20 cellular contexts compared by ENCODE assay signal in the genomic region with DNA sequence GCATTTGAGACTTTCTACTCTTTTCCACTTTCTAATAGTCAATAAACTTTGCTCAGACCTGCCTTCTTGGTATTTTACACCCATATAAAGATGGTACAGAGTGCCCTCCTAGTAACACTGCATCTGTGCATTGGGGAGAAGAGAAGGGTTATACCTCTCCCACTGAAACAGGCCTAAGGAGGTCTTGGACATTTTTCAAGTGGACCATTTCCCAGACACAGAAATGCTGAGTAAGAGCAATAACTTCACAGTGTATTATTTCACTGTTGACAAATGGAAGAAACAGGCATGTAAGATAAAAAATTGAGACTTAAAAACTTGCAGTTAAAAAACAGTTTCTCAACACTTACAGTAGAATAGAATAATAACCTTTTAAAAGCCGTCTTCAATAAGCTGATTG.
DNase-seq lines count a peak whose midpoint lies in the region; ATAC-seq and TF ChIP-seq lines count a peak whose summit lies in the region.
"Had no signal": no experiment of that assay in that cellular context is flagged by ENCODE, and none has a peak within 500 bp of the region (broad histone marks: within the 10 kb centered on the region; RNA-seq: fewer than 3 reads in every experiment).

No MANE protein-coding gene starts in this region.

- WGBS in neuronal stem cell (ENCODE audit: extremely low coverage in 2 of 2, insufficient read length in 2 of 2, insufficient replicate concordance in 1 of 2), 2 donors: no CpG with 5 or more reads among the region's 1 CpG

- H3K4me1 ChIP-seq in fibroblast of lung (ENCODE audit: control insufficient read depth, extremely low read depth, insufficient read depth, low read length): no peaks in the 10 kb centered on the region
- H3K4me1 ChIP-seq in uterus: no peaks in the 10 kb centered on the region
- no peaks in the 10 kb centered on the region for H3K4me1 ChIP-seq in neuronal stem cell (ENCODE audit: control insufficient read depth in 2 of 2, insufficient read depth in 1 of 2, low read depth in 1 of 2, low read length in 2 of 2)

- H3K4me3 Mint-ChIP-seq in nephron (no peak overlapping the region), osteocyte (ENCODE audit: unreplicated experiment) (no peak overlapping the region)
- H3K4me3 Mint-ChIP-seq: CD4-positive, CD25-positive, alpha-beta regulatory T cell; CD8-positive, alpha-beta memory T cell; GM23338 had no signal

- H3K36me3 Mint-ChIP-seq in nephron (ENCODE audit: low read depth) (no peaks in the 10 kb centered on the region), osteocyte (ENCODE audit: unreplicated experiment) (no peaks in the 10 kb centered on the region)
- H3K36me3 Mint-ChIP-seq: CD4-positive, CD25-positive, alpha-beta regulatory T cell; CD8-positive, alpha-beta memory T cell had no signal

- H3K27me3 ChIP-seq in fibroblast of lung (ENCODE audit: control insufficient read depth, insufficient read depth, low read length) (no peaks in the 10 kb centered on the region), uterus (no peaks in the 10 kb centered on the region), neuronal stem cell (ENCODE audit: control insufficient read depth in 3 of 3, insufficient read depth in 3 of 3, low read depth in 1 of 3, low read length in 3 of 3) (no peaks in the 10 kb centered on the region)
- H3K27me3 ChIP-seq: BE2C had no signal

- H3K79me1 ChIP-seq in neuronal stem cell (ENCODE audit: low read depth, low read length): no peaks in the 10 kb centered on the region

- no peaks in the 10 kb centered on the region for H3K9me3 ChIP-seq in fibroblast of lung (ENCODE audit: control insufficient read depth, insufficient read depth, low read depth, low read length)
- no peaks in the 10 kb centered on the region for H3K9me3 ChIP-seq in uterus
- H3K9me3 ChIP-seq in neuronal stem cell (replicated peaks in 1 of 2; ENCODE audit: control insufficient read depth in 2 of 2, insufficient read depth in 1 of 2, low read depth in 1 of 2, low read length in 2 of 2): no peaks in the 10 kb centered on the region
- H3K9me3 ChIP-seq: BE2C had no signal

- H3K9me3 Mint-ChIP-seq in nephron (no peaks in the 10 kb centered on the region), osteocyte (ENCODE audit: unreplicated experiment) (no peaks in the 10 kb centered on the region)
- H3K9me3 Mint-ChIP-seq: GM23338 had no signal

- no peak for ATAC-seq in GM18858 (IDR thresholded peaks at IDR 0.05; ENCODE audit: unreplicated experiment)
- ATAC-seq: GM23338 had no signal

- DNase-seq in NCI-H446 treated with DMSO at 0.1 percent for 48 hours (lab: John Stamatoyannopoulos, UW) (peak; percentile 39), astrocyte of the spinal cord (ENCODE audit: low read depth, low spot score) (peak; percentile 8), fibroblast of lung (ENCODE audit: low read depth in 2 of 2) (peak; percentile 39 to 79), osteocyte (ENCODE audit: extremely low spot score, unreplicated experiment) (no peak), uterus (no peak), neuronal stem cell (ENCODE audit: low spot score) (no peak)
- DNase-seq: ACHN; BE2C; C1 segment of cervical spinal cord; CD4-positive, CD25-positive, alpha-beta regulatory T cell; CD8-positive, alpha-beta memory T cell; COR-L47; DMS 273 treated with DMSO at 0.1 percent for 48 hours; DMS53; DND-41; EL; HCEC 1CT had no signal

- H2BK15ac ChIP-seq in neuronal stem cell (ENCODE audit: low read length): no peak overlapping the region

- H3K27ac Mint-ChIP-seq in nephron (peak overlapping the region in 2 of 3 experiments; percentile 13 to 63), osteocyte (ENCODE audit: unreplicated experiment) (no peak overlapping the region)
- H3K27ac Mint-ChIP-seq: CD4-positive, CD25-positive, alpha-beta regulatory T cell; CD8-positive, alpha-beta memory T cell; GM23338 had no signal

- H3K9ac ChIP-seq in fibroblast of lung (ENCODE audit: insufficient read depth, low read length) (no peak overlapping the region), neuronal stem cell (ENCODE audit: low read depth, low read length, poor library complexity) (no peak overlapping the region)

- no peak overlapping the region for H2BK120ac ChIP-seq in neuronal stem cell (ENCODE audit: low read depth, low read length)

- intact Hi-C loops in uterus (cut with DNase I; ENCODE audit: low total_unique reads): no loop called here

- no peak overlapping the region for H4K91ac ChIP-seq in neuronal stem cell (ENCODE audit: low read depth, low read length, poor library complexity)

- H3K23ac ChIP-seq in neuronal stem cell (ENCODE audit: low read depth, low read length, poor library complexity): no peak overlapping the region

- in situ Hi-C loops in astrocyte of the spinal cord (cut with HindIII; ENCODE audit: low sequenced_read_pairs): no loop called here

- H2AFZ ChIP-seq in fibroblast of lung (ENCODE audit: low read length): no peak overlapping the region
- no peak overlapping the region for H2AFZ ChIP-seq in neuronal stem cell (ENCODE audit: low read length)
- H2AFZ ChIP-seq: GM23338 had no signal

- H3K4me3 ChIP-seq in astrocyte of the spinal cord (ENCODE audit: low read depth, low read length) (no peak overlapping the region), fibroblast of lung (replicated peaks in 1 of 4; ENCODE audit: control extremely low read depth in 1 of 4, insufficient read depth in 1 of 4, low read depth in 3 of 4, low read length in 4 of 4) (no peak overlapping the region), uterus (no peak overlapping the region), neuronal stem cell (ENCODE audit: low read length in 2 of 2) (no peak overlapping the region)
- H3K4me3 ChIP-seq: GM23338 had no signal

- no peaks in the 10 kb centered on the region for H4K20me1 ChIP-seq in fibroblast of lung (ENCODE audit: control insufficient read depth, extremely low read depth, insufficient read depth, low read length)

- H3K27ac ChIP-seq in fibroblast of lung (ENCODE audit: insufficient read depth, low read length) (no peak overlapping the region), uterus (no peak overlapping the region), neuronal stem cell (replicated peaks; ENCODE audit: low read length) (no peak overlapping the region)

- no peak overlapping the region for H2BK12ac ChIP-seq in neuronal stem cell (ENCODE audit: low read length)

- H2AK5ac ChIP-seq in neuronal stem cell (ENCODE audit: low read depth, low read length): no peak overlapping the region

- no peak overlapping the region for H3K14ac ChIP-seq in neuronal stem cell (ENCODE audit: low read length)

- H3K27me3 Mint-ChIP-seq in nephron (ENCODE audit: low read depth) (peaks cover 4% of the 10 kb centered on the region), osteocyte (ENCODE audit: unreplicated experiment) (peaks cover 2% of the 10 kb centered on the region)
- H3K27me3 Mint-ChIP-seq: CD4-positive, CD25-positive, alpha-beta regulatory T cell; CD8-positive, alpha-beta memory T cell had no signal

- no peak overlapping the region for H2BK5ac ChIP-seq in neuronal stem cell (ENCODE audit: low read length)

- peaks cover 5% of the 10 kb centered on the region for H3K4me1 Mint-ChIP-seq in nephron
- no peaks in the 10 kb centered on the region for H3K4me1 Mint-ChIP-seq in osteocyte (ENCODE audit: unreplicated experiment)
- H3K4me1 Mint-ChIP-seq: CD4-positive, CD25-positive, alpha-beta regulatory T cell; CD8-positive, alpha-beta memory T cell; GM23338 had no signal

- H3K4ac ChIP-seq in neuronal stem cell (ENCODE audit: low read length): no peak overlapping the region

- H4K8ac ChIP-seq in neuronal stem cell (ENCODE audit: low read depth, low read length): no peak overlapping the region

- TF ChIP-seq CTCF in astrocyte of the spinal cord (IDR thresholded peaks at IDR 0.05; ENCODE audit: low read depth, low read length): no peak
- TF ChIP-seq CTCF in fibroblast of lung (conservative IDR thresholded peaks at IDR 0.05 in 1 of 2, IDR thresholded peaks at IDR 0.05 in 1 of 2; ENCODE audit: low read depth in 1 of 2, low read length in 2 of 2): no peak
- no peak for TF ChIP-seq CTCF in nephron (IDR thresholded peaks at IDR 0.05; ENCODE audit: unreplicated experiment in 3 of 3)
- TF ChIP-seq CTCF in osteocyte (IDR thresholded peaks at IDR 0.05): no peak
- no peak for TF ChIP-seq CTCF in uterus (IDR thresholded peaks at IDR 0.05)

- no peak overlapping the region for H3K18ac ChIP-seq in neuronal stem cell (ENCODE audit: low read length)

- H3K36me3 ChIP-seq in fibroblast of lung (ENCODE audit: control insufficient read depth, insufficient read depth, low read length) (no peaks in the 10 kb centered on the region), uterus (no peaks in the 10 kb centered on the region), neuronal stem cell (replicated peaks in 1 of 2; ENCODE audit: control insufficient read depth in 2 of 2, insufficient read depth in 2 of 2, low read length in 2 of 2) (no peaks in the 10 kb centered on the region)
- H3K36me3 ChIP-seq: BE2C had no signal

- no peak for TF ChIP-seq POLR2A in uterus (IDR thresholded peaks at IDR 0.05)

- H3K79me2 ChIP-seq in fibroblast of lung (ENCODE audit: control insufficient read depth, insufficient read depth, low read length): no peaks in the 10 kb centered on the region

- H3K4me2 ChIP-seq in fibroblast of lung (ENCODE audit: extremely low read depth, insufficient read depth, low read length) (no peak overlapping the region), neuronal stem cell (ENCODE audit: insufficient read depth, low read length, poor library complexity, severe bottlenecking) (no peak overlapping the region)
- H3K4me2 ChIP-seq: GM23338 had no signal

Comparison
In these comparisons a context has a peak if more than half of its experiments do, and no peak if none do; other contexts are left out.
1. DNase-seq: peak in NCI-H446 treated with DMSO at 0.1 percent for 48 hours (single experiment), astrocyte of the spinal cord (single experiment) and fibroblast of lung (2 of 2); none in osteocyte (single experiment), uterus (0 of 2) and neuronal stem cell (single experiment).